In the genomic region with DNA sequence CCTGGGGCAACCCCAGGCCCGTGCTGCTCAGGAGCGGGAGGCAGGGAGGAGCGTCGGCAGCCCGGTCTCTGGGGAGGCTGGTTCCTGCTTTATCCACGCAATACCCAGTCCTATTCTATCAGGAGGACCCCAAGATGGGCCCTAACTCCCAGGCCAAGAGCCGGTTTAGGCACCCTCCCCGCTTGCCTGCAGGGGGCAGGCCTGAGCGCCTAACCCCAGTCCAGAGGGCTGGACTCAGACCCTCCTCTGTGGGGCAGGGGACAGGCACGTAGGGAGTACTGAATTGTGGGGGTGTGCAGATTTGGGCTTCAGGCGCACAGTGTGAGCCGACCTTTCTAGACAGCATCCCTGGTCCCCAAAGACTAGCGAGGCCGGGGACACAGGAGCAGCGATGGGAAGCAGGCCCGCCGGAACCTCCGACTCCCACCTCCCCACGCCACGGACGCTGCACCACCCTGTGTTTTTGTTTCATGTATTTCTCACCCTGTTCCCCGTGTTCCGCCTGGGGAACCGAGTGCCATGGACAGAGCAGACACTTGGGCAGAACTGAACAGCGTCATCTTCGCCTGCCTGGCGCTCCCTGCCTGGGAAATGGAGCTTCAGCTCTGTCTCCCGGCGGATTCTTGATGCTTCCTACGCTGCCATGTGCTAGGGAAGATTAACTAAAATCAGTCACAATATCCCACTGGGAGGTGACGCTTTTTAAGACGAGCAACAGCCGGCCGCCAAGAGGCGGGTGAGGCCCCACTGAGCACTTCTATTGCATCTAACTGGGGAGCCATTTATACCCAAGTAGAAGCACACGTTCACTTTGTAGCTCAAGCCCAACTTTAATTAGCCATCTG, we compare ENCODE assay signal across 9 cellular contexts. TPM values are rescaled to one million over a fixed set of nuclear protein-coding genes. Genes with fewer than 3 reads are reported as not detected.
DNase-seq lines count a peak whose midpoint lies in the region; ATAC-seq and TF ChIP-seq lines count a peak whose summit lies in the region.
"Had no signal": no experiment of that assay in that cellular context is flagged by ENCODE, and none has a peak within 500 bp of the region (broad histone marks: within the 10 kb centered on the region; RNA-seq: fewer than 3 reads in every experiment).

No MANE protein-coding gene starts in this region.

- H3K27me3 Mint-ChIP-seq in endodermal cell (ENCODE audit: insufficient read depth) (no peaks in the 10 kb centered on the region), progenitor cell of endocrine pancreas (no peaks in the 10 kb centered on the region)
- H3K27me3 Mint-ChIP-seq in activated T-helper 1 cell treated with anti-CD3 and anti-CD28 coated beads, Interleukin-12 subunit alpha, Interleukin-12 subunit beta, Interleukin-2, Interleukin-4 antibody, amounts not matched to agents 30 ng/mL and 10 ng/mL and 1 ng/mL, durations not matched to agents 14 hours and 24 hours and 36 hours (ENCODE audit: insufficient read depth): no peaks in the 10 kb centered on the region

- H3K4me3 ChIP-seq in Panc1 (ENCODE audit: low read depth in 2 of 2, low read length in 2 of 2): no peak overlapping the region
- no peak overlapping the region for H3K4me3 ChIP-seq in endodermal cell (ENCODE audit: low read length)
- H3K4me3 ChIP-seq in effector memory CD4-positive, alpha-beta T cell (ENCODE audit: insufficient read depth, low read depth, low read length, poor library complexity, severe bottlenecking): no peak overlapping the region
- H3K4me3 ChIP-seq: SJSA1 had no signal

- ATAC-seq in Panc1: peak; percentile 53

- BruUV-seq in Panc1 (replicated peaks; lab: Mats Ljungman, UMichigan): no TSS peak

- in situ Hi-C loops in Panc1 (cut with HindIII; ENCODE audit: low pct_unique_long_range_greater_than_20kb, low sequenced_read_pairs): no loop called here

- no peaks in the 10 kb centered on the region for H3K9me3 ChIP-seq in Panc1 (ENCODE audit: control insufficient read depth, insufficient read depth, low read depth, low read length)
- no peaks in the 10 kb centered on the region for H3K9me3 ChIP-seq in endodermal cell (ENCODE audit: control insufficient read depth, low read length)
- no peaks in the 10 kb centered on the region for H3K9me3 ChIP-seq in effector memory CD4-positive, alpha-beta T cell (ENCODE audit: control insufficient read depth, low read length)

- CTCF ChIA-PET in Panc1 (lab: Charles Lee): interaction anchor here (0.5 to 1.0 kb wide), 2 partner anchors 76 to 101 kb away, joined by 4 to 12 read pairs; no protein-coding TSS in a partner anchor

- TF ChIP-seq CTCF in Panc1 (IDR thresholded peaks at IDR 0.05) (peak; percentile 95), endodermal cell (conservative IDR thresholded peaks at IDR 0.05) (peak; percentile 95), progenitor cell of endocrine pancreas (IDR thresholded peaks at IDR 0.05; ENCODE audit: unreplicated experiment) (peak; percentile 67)

- H3K36me3 Mint-ChIP-seq in endodermal cell (ENCODE audit: low read depth) (peaks cover 24% of the 10 kb centered on the region), progenitor cell of endocrine pancreas (ENCODE audit: insufficient read depth) (no peaks in the 10 kb centered on the region)
- peaks cover 10% of the 10 kb centered on the region for H3K36me3 Mint-ChIP-seq in activated T-helper 1 cell treated with anti-CD3 and anti-CD28 coated beads, Interleukin-12 subunit alpha, Interleukin-12 subunit beta, Interleukin-2, Interleukin-4 antibody, amounts not matched to agents 30 ng/mL and 10 ng/mL and 1 ng/mL, durations not matched to agents 14 hours and 24 hours and 36 hours (ENCODE audit: low read depth)

- H3K4me3 Mint-ChIP-seq in endodermal cell (no peak overlapping the region), progenitor cell of endocrine pancreas (ENCODE audit: low read depth) (no peak overlapping the region)
- H3K4me3 Mint-ChIP-seq in activated T-helper 1 cell treated with anti-CD3 and anti-CD28 coated beads, Interleukin-12 subunit alpha, Interleukin-12 subunit beta, Interleukin-2, Interleukin-4 antibody, amounts not matched to agents 30 ng/mL and 10 ng/mL and 1 ng/mL, durations not matched to agents 14 hours and 24 hours and 36 hours: no peak overlapping the region

- no peaks in the 10 kb centered on the region for H3K36me3 ChIP-seq in Panc1 (ENCODE audit: control insufficient read depth, insufficient read depth, low read length)
- peaks cover 8% of the 10 kb centered on the region for H3K36me3 ChIP-seq in endodermal cell (ENCODE audit: control insufficient read depth, insufficient read depth, low read length)
- H3K36me3 ChIP-seq in effector memory CD4-positive, alpha-beta T cell (ENCODE audit: control insufficient read depth, insufficient read depth, low read length): no peaks in the 10 kb centered on the region

- peaks cover 8% of the 10 kb centered on the region for H3K4me1 Mint-ChIP-seq in endodermal cell
- peaks cover 4% of the 10 kb centered on the region for H3K4me1 Mint-ChIP-seq in progenitor cell of endocrine pancreas (ENCODE audit: low read depth)
- H3K4me1 Mint-ChIP-seq in activated T-helper 1 cell treated with anti-CD3 and anti-CD28 coated beads, Interleukin-12 subunit alpha, Interleukin-12 subunit beta, Interleukin-2, Interleukin-4 antibody, amounts not matched to agents 30 ng/mL and 10 ng/mL and 1 ng/mL, durations not matched to agents 14 hours and 24 hours and 36 hours (ENCODE audit: low read depth): peaks cover 30% of the 10 kb centered on the region

- POLR2A ChIA-PET in Panc1 (lab: Charles Lee): no interaction called here

- H3K9ac ChIP-seq in endodermal cell (ENCODE audit: extremely low read depth, low read length, poor library complexity, severe bottlenecking): no peak overlapping the region

- H3K27ac Mint-ChIP-seq in endodermal cell: peak overlapping the region; percentile 48
- no peak overlapping the region for H3K27ac Mint-ChIP-seq in progenitor cell of endocrine pancreas
- H3K27ac Mint-ChIP-seq in activated T-helper 1 cell treated with anti-CD3 and anti-CD28 coated beads, Interleukin-12 subunit alpha, Interleukin-12 subunit beta, Interleukin-2, Interleukin-4 antibody, amounts not matched to agents 30 ng/mL and 10 ng/mL and 1 ng/mL, durations not matched to agents 14 hours and 24 hours and 36 hours: no peak overlapping the region

- H3K4me1 ChIP-seq in Panc1 (ENCODE audit: control insufficient read depth, insufficient read depth, low read length): peaks cover 17% of the 10 kb centered on the region
- H3K4me1 ChIP-seq in endodermal cell (ENCODE audit: control insufficient read depth, insufficient read depth, low read length): no peaks in the 10 kb centered on the region
- H3K4me1 ChIP-seq in effector memory CD4-positive, alpha-beta T cell (ENCODE audit: control insufficient read depth, insufficient read depth, low read length, poor library complexity, severe bottlenecking): peaks cover 15% of the 10 kb centered on the region

- DNase-seq in DMS 273 (lab: John Stamatoyannopoulos, UW; ENCODE audit: unreplicated experiment) (peak; percentile 67), DMS 273 treated with DMSO at 0.1 percent for 48 hours (lab: John Stamatoyannopoulos, UW) (no peak), Panc1 (ENCODE audit: low read depth, low spot score) (no peak), endodermal cell (peak; percentile 91), progenitor cell of endocrine pancreas (ENCODE audit: low spot score, unreplicated experiment) (peak; percentile 37), cerebellar nuclear complex (lab: John Stamatoyannopoulos, UW) (no peak)
- DNase-seq in effector memory CD4-positive, alpha-beta T cell: no peak
- DNase-seq in activated T-helper 1 cell treated with anti-CD3 and anti-CD28 coated beads, Interleukin-12 subunit alpha, Interleukin-12 subunit beta, Interleukin-2, Interleukin-4 antibody, amounts not matched to agents 30 ng/mL and 10 ng/mL and 1 ng/mL, durations not matched to agents 14 hours and 24 hours and 36 hours (ENCODE audit: low spot score): no peak

- H3K27me3 ChIP-seq in Panc1 (ENCODE audit: control insufficient read depth, insufficient read depth, low read length) (no peaks in the 10 kb centered on the region), endodermal cell (ENCODE audit: control insufficient read depth, insufficient read depth, low read length, poor library complexity, severe bottlenecking) (no peaks in the 10 kb centered on the region)
- no peaks in the 10 kb centered on the region for H3K27me3 ChIP-seq in effector memory CD4-positive, alpha-beta T cell (replicated peaks; ENCODE audit: control insufficient read depth, insufficient read depth, low read length, poor library complexity, severe bottlenecking)
- H3K27me3 ChIP-seq: SJSA1 had no signal

- intact Hi-C loops in Panc1 (cut with micrococcal nuclease; ENCODE audit: unreplicated experiment): loop anchor here (5.0 kb wide), 1 partner anchor 100 kb away; no protein-coding TSS in a partner anchor
- intact Hi-C loops in activated T-helper 1 cell treated with anti-CD3 and anti-CD28 coated beads, Interleukin-12 subunit alpha, Interleukin-12 subunit beta, Interleukin-2, Interleukin-4 antibody, amounts not matched to agents 30 ng/mL and 10 ng/mL and 1 ng/mL, durations not matched to agents 14 hours and 24 hours and 36 hours (cut with micrococcal nuclease): no loop called here

- H3K9me3 Mint-ChIP-seq in endodermal cell (no peaks in the 10 kb centered on the region), progenitor cell of endocrine pancreas (ENCODE audit: low read depth) (no peaks in the 10 kb centered on the region)
- no peaks in the 10 kb centered on the region for H3K9me3 Mint-ChIP-seq in activated T-helper 1 cell treated with anti-CD3 and anti-CD28 coated beads, Interleukin-12 subunit alpha, Interleukin-12 subunit beta, Interleukin-2, Interleukin-4 antibody, amounts not matched to agents 30 ng/mL and 10 ng/mL and 1 ng/mL, durations not matched to agents 14 hours and 24 hours and 36 hours

- 77 to 85% methylated on average over 28 to 36 of the region's 36 CpGs for WGBS in endodermal cell (ENCODE audit: insufficient coverage in 1 of 2, insufficient read length in 1 of 2), 2 experiments

- no peak overlapping the region for H3K27ac ChIP-seq in Panc1 (ENCODE audit: low read length)
- peak overlapping the region; percentile 17 for H3K27ac ChIP-seq in endodermal cell (ENCODE audit: low read depth, low read length)
- no peak overlapping the region for H3K27ac ChIP-seq in effector memory CD4-positive, alpha-beta T cell (ENCODE audit: insufficient read depth, low read length, poor library complexity, severe bottlenecking)
- H3K27ac ChIP-seq: SJSA1 had no signal

RNA-seq across cellular contexts. Expression of a gene that starts 5.3 kb away (rescaled TPM):
- 92.6 TPM for total RNA-seq in Panc1 (2021; ENCODE audit: unreplicated experiment)
- 114 TPM for polyA plus RNA-seq in Panc1 (2012; ENCODE audit: insufficient read length)
- total RNA-seq in endodermal cell: 10 to 100 TPM; 56.0 to 84.7 TPM
- 64.0 TPM for polyA plus RNA-seq in endodermal cell (2013, experiment 1 of 2)
- 61.0 TPM for polyA plus RNA-seq in endodermal cell (2013, experiment 2 of 2)
- total RNA-seq in progenitor cell of endocrine pancreas: 17.2 and 22.1 TPM in 2 replicates
- 74.9 TPM in 2 replicates for total RNA-seq in activated T-helper 1 cell treated with anti-CD3 and anti-CD28 coated beads, Interleukin-12 subunit alpha, Interleukin-12 subunit beta, Interleukin-2, Interleukin-4 antibody, amounts not matched to agents 30 ng/mL and 10 ng/mL and 1 ng/mL, durations not matched to agents 14 hours and 24 hours and 36 hours

RNA-seq across cellular contexts. Expression of a gene that starts 5.4 kb away (rescaled TPM):
- 49.9 TPM for total RNA-seq in Panc1 (2021; ENCODE audit: unreplicated experiment)
- 43.1 TPM for polyA plus RNA-seq in Panc1 (2012; ENCODE audit: insufficient read length)
- total RNA-seq in endodermal cell: 10 to 100 TPM; 38.9 TPM
- 33.3 TPM for polyA plus RNA-seq in endodermal cell (2013, experiment 1 of 2)
- 31.5 TPM for polyA plus RNA-seq in endodermal cell (2013, experiment 2 of 2)
- total RNA-seq in progenitor cell of endocrine pancreas: 28.7 and 29.5 TPM in 2 replicates
- 47.8 and 48.6 TPM in 2 replicates for total RNA-seq in activated T-helper 1 cell treated with anti-CD3 and anti-CD28 coated beads, Interleukin-12 subunit alpha, Interleukin-12 subunit beta, Interleukin-2, Interleukin-4 antibody, amounts not matched to agents 30 ng/mL and 10 ng/mL and 1 ng/mL, durations not matched to agents 14 hours and 24 hours and 36 hours

RNA-seq across cellular contexts. Expression of a gene that starts 14.6 kb away (rescaled TPM):
- total RNA-seq in Panc1 (2021; ENCODE audit: unreplicated experiment) (70.8 TPM), endodermal cell (10 to 100 TPM; 59.1 to 61.4 TPM), progenitor cell of endocrine pancreas (49.8 and 50.6 TPM in 2 replicates)
- 68.1 TPM for polyA plus RNA-seq in Panc1 (2012; ENCODE audit: insufficient read length)
- polyA plus RNA-seq in endodermal cell (2013, experiment 1 of 2): 33.1 TPM
- polyA plus RNA-seq in endodermal cell (2013, experiment 2 of 2): 29.4 TPM
- total RNA-seq in activated T-helper 1 cell treated with anti-CD3 and anti-CD28 coated beads, Interleukin-12 subunit alpha, Interleukin-12 subunit beta, Interleukin-2, Interleukin-4 antibody, amounts not matched to agents 30 ng/mL and 10 ng/mL and 1 ng/mL, durations not matched to agents 14 hours and 24 hours and 36 hours: 56.2 and 56.4 TPM in 2 replicates

Comparison
In these comparisons a context has a peak if more than half of its experiments do, and no peak if none do; other contexts are left out.
1. DNase-seq: peak in DMS 273 (single experiment), endodermal cell (single experiment) and progenitor cell of endocrine pancreas (single experiment); none in DMS 273 treated with DMSO at 0.1 percent for 48 hours (single experiment), Panc1 (single experiment), cerebellar nuclear complex (0 of 2), effector memory CD4-positive, alpha-beta T cell (0 of 3) and activated T-helper 1 cell treated with anti-CD3 and anti-CD28 coated beads, Interleukin-12 subunit alpha, Interleukin-12 subunit beta, Interleukin-2, Interleukin-4 antibody, amounts not matched to agents 30 ng/mL and 10 ng/mL and 1 ng/mL, durations not matched to agents 14 hours and 24 hours and 36 hours (single experiment).
2. Peak in every context shown above with its lines, with median percentiles within 50 percentile points of each other: CTCF ChIP-seq.